ENCODE assay signal across 1 cellular context in the genomic region with DNA sequence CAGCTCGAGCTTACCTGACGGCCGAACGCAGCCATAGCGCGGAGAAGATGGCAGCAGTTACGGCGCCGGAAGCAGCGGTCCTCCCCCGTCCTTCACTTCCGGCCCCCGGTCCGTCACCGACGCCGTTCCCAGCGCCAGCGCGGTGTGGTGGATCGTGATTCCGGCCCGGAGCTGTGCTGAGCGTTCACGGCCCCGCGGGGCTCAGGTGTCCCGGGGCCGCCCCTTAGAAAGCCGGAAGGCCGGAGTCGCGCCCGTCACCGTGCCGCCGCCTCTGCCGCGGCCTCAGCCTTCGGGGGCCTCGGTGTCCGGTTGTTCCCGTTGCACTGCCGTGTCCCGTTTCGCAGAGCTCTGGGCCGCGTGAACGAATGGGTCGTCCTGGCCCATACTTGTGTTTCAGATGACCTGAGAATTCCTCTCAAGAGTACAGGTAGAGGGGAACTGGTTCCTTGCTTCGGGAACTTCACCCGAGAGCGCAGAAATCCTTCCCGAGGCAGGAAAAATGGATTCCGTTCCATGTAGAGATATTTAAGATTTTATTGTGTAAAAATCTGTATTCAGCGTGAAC.
TF ChIP-seq lines count a peak whose summit lies in the region.

A gene with protein sequence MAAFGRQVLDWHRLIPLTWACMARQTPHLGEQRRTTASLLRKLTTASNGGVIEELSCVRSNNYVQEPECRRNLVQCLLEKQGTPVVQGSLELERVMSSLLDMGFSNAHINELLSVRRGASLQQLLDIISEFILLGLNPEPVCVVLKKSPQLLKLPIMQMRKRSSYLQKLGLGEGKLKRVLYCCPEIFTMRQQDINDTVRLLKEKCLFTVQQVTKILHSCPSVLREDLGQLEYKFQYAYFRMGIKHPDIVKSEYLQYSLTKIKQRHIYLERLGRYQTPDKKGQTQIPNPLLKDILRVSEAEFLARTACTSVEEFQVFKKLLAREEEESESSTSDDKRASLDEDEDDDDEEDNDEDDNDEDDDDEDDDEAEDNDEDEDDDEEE (minus strand): TSS at position 49 of the 565 bp plus-strand sequence. CDS start 14 bp downstream, at position 35.

TF ChIP-seq in HepG2, 621 proteins besides CTCF, POLR2A, EP300 and RAD21 (continued from another document and continues in another):
- peak; percentile 100 for TF ChIP-seq ZNF572 (CRISPR knock-in tag; IDR thresholded peaks at IDR 0.05)
- peak; percentile 100 for TF ChIP-seq SAP130 (CRISPR knock-in tag; IDR thresholded peaks at IDR 0.05; ENCODE audit: low read depth)
- peak; percentile 77 for TF ChIP-seq IKZF4 (CRISPR knock-in tag; IDR thresholded peaks at IDR 0.05; ENCODE audit: borderline replicate concordance, low read depth, not compliant biosample characterization)
- peak; percentile 100 for TF ChIP-seq KMT2A (CRISPR knock-in tag; IDR thresholded peaks at IDR 0.05)
- peak; percentile 99 for TF ChIP-seq ZBTB38 (CRISPR knock-in tag; IDR thresholded peaks at IDR 0.05)
- TF ChIP-seq MYC (CRISPR knock-in tag; IDR thresholded peaks at IDR 0.05; ENCODE audit: borderline replicate concordance): peak; percentile 98
- TF ChIP-seq, protein P1, sequence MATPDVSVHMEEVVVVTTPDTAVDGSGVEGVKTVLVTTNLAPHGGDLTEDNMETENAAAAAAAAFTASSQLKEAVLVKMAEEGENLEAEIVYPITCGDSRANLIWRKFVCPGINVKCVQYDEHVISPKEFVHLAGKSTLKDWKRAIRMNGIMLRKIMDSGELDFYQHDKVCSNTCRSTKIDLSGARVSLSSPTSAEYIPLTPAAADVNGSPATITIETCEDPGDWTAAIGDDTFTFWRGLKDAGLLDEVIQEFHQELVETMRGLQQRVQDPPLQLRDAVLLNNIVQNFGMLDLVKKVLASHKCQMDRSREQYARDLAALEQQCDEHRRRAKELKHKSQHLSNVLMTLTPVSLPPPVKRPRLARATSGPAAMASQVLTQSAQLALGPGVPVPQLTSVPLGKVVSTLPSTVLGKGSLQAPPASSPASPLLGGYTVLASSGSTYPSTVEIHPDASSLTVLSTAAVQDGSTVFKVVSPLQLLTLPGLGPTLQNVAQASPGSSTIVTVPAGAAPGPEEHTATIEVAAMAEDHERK (CRISPR knock-in tag; IDR thresholded peaks at IDR 0.05; ENCODE audit: low read depth): peak; percentile 83
- no peak for TF ChIP-seq SCMH1 (CRISPR knock-in tag; IDR thresholded peaks at IDR 0.05; ENCODE audit: borderline replicate concordance)
- peak; percentile 95 for TF ChIP-seq ZNF567 (CRISPR knock-in tag; IDR thresholded peaks at IDR 0.05; ENCODE audit: borderline replicate concordance)
- TF ChIP-seq PITX1 (CRISPR knock-in tag; IDR thresholded peaks at IDR 0.05): peak; percentile 96
- TF ChIP-seq, protein P2, sequence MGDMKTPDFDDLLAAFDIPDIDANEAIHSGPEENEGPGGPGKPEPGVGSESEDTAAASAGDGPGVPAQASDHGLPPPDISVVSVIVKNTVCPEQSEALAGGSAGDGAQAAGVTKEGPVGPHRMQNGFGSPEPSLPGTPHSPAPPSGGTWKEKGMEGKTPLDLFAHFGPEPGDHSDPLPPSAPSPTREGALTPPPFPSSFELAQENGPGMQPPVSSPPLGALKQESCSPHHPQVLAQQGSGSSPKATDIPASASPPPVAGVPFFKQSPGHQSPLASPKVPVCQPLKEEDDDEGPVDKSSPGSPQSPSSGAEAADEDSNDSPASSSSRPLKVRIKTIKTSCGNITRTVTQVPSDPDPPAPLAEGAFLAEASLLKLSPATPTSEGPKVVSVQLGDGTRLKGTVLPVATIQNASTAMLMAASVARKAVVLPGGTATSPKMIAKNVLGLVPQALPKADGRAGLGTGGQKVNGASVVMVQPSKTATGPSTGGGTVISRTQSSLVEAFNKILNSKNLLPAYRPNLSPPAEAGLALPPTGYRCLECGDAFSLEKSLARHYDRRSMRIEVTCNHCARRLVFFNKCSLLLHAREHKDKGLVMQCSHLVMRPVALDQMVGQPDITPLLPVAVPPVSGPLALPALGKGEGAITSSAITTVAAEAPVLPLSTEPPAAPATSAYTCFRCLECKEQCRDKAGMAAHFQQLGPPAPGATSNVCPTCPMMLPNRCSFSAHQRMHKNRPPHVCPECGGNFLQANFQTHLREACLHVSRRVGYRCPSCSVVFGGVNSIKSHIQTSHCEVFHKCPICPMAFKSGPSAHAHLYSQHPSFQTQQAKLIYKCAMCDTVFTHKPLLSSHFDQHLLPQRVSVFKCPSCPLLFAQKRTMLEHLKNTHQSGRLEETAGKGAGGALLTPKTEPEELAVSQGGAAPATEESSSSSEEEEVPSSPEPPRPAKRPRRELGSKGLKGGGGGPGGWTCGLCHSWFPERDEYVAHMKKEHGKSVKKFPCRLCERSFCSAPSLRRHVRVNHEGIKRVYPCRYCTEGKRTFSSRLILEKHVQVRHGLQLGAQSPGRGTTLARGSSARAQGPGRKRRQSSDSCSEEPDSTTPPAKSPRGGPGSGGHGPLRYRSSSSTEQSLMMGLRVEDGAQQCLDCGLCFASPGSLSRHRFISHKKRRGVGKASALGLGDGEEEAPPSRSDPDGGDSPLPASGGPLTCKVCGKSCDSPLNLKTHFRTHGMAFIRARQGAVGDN (CRISPR knock-in tag; IDR thresholded peaks at IDR 0.05): peak; percentile 97
- TF ChIP-seq ZNF543 (CRISPR knock-in tag; IDR thresholded peaks at IDR 0.05): peak; percentile 96
- TF ChIP-seq ZBTB8A (CRISPR knock-in tag; IDR thresholded peaks at IDR 0.05; ENCODE audit: borderline replicate concordance, low read depth): no peak; the same call in 1 of the 2 replicates
- no peak for TF ChIP-seq ZNF282 (IDR thresholded peaks at IDR 0.05; ENCODE audit: partially characterized antibody)
- TF ChIP-seq ELF3 (CRISPR knock-in tag; IDR thresholded peaks at IDR 0.05): peak; percentile 97
- TF ChIP-seq ZNF160 (CRISPR knock-in tag; IDR thresholded peaks at IDR 0.05): peak; percentile 98
- peak; percentile 97 for TF ChIP-seq ZBTB7B (CRISPR knock-in tag; IDR thresholded peaks at IDR 0.05)
- TF ChIP-seq GLI4 (CRISPR knock-in tag; IDR thresholded peaks at IDR 0.05; ENCODE audit: borderline replicate concordance): 0 out of 2 replicates have a peak, but pooled peaks have one; percentile 45
- TF ChIP-seq, protein P3, sequence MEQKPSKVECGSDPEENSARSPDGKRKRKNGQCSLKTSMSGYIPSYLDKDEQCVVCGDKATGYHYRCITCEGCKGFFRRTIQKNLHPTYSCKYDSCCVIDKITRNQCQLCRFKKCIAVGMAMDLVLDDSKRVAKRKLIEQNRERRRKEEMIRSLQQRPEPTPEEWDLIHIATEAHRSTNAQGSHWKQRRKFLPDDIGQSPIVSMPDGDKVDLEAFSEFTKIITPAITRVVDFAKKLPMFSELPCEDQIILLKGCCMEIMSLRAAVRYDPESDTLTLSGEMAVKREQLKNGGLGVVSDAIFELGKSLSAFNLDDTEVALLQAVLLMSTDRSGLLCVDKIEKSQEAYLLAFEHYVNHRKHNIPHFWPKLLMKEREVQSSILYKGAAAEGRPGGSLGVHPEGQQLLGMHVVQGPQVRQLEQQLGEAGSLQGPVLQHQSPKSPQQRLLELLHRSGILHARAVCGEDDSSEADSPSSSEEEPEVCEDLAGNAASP (CRISPR knock-in tag; IDR thresholded peaks at IDR 0.05; ENCODE audit: borderline replicate concordance): peak; percentile 96
- TF ChIP-seq, protein P4, sequence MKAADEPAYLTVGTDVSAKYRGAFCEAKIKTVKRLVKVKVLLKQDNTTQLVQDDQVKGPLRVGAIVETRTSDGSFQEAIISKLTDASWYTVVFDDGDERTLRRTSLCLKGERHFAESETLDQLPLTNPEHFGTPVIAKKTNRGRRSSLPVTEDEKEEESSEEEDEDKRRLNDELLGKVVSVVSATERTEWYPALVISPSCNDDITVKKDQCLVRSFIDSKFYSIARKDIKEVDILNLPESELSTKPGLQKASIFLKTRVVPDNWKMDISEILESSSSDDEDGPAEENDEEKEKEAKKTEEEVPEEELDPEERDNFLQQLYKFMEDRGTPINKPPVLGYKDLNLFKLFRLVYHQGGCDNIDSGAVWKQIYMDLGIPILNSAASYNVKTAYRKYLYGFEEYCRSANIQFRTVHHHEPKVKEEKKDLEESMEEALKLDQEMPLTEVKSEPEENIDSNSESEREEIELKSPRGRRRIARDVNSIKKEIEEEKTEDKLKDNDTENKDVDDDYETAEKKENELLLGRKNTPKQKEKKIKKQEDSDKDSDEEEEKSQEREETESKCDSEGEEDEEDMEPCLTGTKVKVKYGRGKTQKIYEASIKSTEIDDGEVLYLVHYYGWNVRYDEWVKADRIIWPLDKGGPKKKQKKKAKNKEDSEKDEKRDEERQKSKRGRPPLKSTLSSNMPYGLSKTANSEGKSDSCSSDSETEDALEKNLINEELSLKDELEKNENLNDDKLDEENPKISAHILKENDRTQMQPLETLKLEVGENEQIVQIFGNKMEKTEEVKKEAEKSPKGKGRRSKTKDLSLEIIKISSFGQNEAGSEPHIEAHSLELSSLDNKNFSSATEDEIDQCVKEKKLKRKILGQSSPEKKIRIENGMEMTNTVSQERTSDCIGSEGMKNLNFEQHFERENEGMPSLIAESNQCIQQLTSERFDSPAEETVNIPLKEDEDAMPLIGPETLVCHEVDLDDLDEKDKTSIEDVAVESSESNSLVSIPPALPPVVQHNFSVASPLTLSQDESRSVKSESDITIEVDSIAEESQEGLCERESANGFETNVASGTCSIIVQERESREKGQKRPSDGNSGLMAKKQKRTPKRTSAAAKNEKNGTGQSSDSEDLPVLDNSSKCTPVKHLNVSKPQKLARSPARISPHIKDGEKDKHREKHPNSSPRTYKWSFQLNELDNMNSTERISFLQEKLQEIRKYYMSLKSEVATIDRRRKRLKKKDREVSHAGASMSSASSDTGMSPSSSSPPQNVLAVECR (CRISPR knock-in tag; IDR thresholded peaks at IDR 0.05; ENCODE audit: borderline replicate concordance): peak; percentile 99
- TF ChIP-seq, protein P5, sequence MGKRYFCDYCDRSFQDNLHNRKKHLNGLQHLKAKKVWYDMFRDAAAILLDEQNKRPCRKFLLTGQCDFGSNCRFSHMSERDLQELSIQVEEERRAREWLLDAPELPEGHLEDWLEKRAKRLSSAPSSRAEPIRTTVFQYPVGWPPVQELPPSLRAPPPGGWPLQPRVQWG (CRISPR knock-in tag; IDR thresholded peaks at IDR 0.05; ENCODE audit: borderline replicate concordance, low read depth): no peak
- peak; percentile 70; the same call in 1 of the 2 replicates for TF ChIP-seq ZNF20 (CRISPR knock-in tag; IDR thresholded peaks at IDR 0.05)
- TF ChIP-seq MYNN (CRISPR knock-in tag; IDR thresholded peaks at IDR 0.05; ENCODE audit: low read depth): peak; percentile 94; the same call in 1 of the 2 replicates
- TF ChIP-seq POGZ (CRISPR knock-in tag; IDR thresholded peaks at IDR 0.05): peak; percentile 99
- no peak for TF ChIP-seq XBP1 (CRISPR knock-in tag; IDR thresholded peaks at IDR 0.05)
- peak; percentile 91 for TF ChIP-seq ZNF34 (CRISPR knock-in tag; IDR thresholded peaks at IDR 0.05; ENCODE audit: borderline replicate concordance)
- TF ChIP-seq ZKSCAN1 (IDR thresholded peaks at IDR 0.05; ENCODE audit: low read length): peak; percentile 84
- peak; percentile 98 for TF ChIP-seq HES4 (CRISPR knock-in tag; IDR thresholded peaks at IDR 0.05; ENCODE audit: borderline replicate concordance)
- TF ChIP-seq FOXJ3 (CRISPR knock-in tag; IDR thresholded peaks at IDR 0.05; ENCODE audit: borderline replicate concordance): peak; percentile 87; the same call in 1 of the 2 replicates
- TF ChIP-seq, protein P6, sequence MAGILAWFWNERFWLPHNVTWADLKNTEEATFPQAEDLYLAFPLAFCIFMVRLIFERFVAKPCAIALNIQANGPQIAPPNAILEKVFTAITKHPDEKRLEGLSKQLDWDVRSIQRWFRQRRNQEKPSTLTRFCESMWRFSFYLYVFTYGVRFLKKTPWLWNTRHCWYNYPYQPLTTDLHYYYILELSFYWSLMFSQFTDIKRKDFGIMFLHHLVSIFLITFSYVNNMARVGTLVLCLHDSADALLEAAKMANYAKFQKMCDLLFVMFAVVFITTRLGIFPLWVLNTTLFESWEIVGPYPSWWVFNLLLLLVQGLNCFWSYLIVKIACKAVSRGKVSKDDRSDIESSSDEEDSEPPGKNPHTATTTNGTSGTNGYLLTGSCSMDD (CRISPR knock-in tag; IDR thresholded peaks at IDR 0.05): 0 out of 2 replicates have a peak, but pooled peaks have one; percentile 22
- TF ChIP-seq MZF1 (CRISPR knock-in tag; IDR thresholded peaks at IDR 0.05; ENCODE audit: borderline replicate concordance): peak; percentile 96; the same call in 1 of the 2 replicates
- TF ChIP-seq ZNF761 (CRISPR knock-in tag; conservative IDR thresholded peaks at IDR 0.05): peak; percentile 86
- TF ChIP-seq JUND (CRISPR knock-in tag; IDR thresholded peaks at IDR 0.05): peak; percentile 81
- TF ChIP-seq, protein P7, sequence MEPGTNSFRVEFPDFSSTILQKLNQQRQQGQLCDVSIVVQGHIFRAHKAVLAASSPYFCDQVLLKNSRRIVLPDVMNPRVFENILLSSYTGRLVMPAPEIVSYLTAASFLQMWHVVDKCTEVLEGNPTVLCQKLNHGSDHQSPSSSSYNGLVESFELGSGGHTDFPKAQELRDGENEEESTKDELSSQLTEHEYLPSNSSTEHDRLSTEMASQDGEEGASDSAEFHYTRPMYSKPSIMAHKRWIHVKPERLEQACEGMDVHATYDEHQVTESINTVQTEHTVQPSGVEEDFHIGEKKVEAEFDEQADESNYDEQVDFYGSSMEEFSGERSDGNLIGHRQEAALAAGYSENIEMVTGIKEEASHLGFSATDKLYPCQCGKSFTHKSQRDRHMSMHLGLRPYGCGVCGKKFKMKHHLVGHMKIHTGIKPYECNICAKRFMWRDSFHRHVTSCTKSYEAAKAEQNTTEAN (CRISPR knock-in tag; conservative IDR thresholded peaks at IDR 0.05): peak; percentile 78
- TF ChIP-seq ISX (CRISPR knock-in tag; conservative IDR thresholded peaks at IDR 0.05): 0 out of 2 replicates have a peak, but pooled peaks have one; percentile 23
